ENCODE assay signal across 26 cellular contexts in genomic region chr5:57621624-57622023, GRCh38.
"Had no signal": no experiment of that assay in that cellular context is flagged by ENCODE, and none has a peak within 500 bp of the region (broad histone marks: within the 10 kb centered on the region; RNA-seq: fewer than 3 reads in every experiment).

No MANE protein-coding gene starts in this region.

- H3K4me3 ChIP-seq: colonic mucosa, coronary artery, dorsolateral prefrontal cortex, esophagus muscularis mucosa, esophagus squamous epithelium, gastroesophageal sphincter, heart left ventricle, heart right ventricle had no signal

- H3K27me3 Mint-ChIP-seq: dendritic cell treated with granulocyte-macrophage colony-stimulating factor and Interleukin-4, amounts not matched to agents 40 ng/mL and 50 ng/mL, for 4 days; effector memory CD8-positive, alpha-beta T cell had no signal

- H3K4me1 Mint-ChIP-seq: endodermal cell had no signal

- H3K4me1 ChIP-seq: colonic mucosa, esophagus muscularis mucosa, esophagus squamous epithelium, foreskin keratinocyte, gastroesophageal sphincter, heart left ventricle had no signal

- H3K36me3 ChIP-seq: colonic mucosa, esophagus muscularis mucosa, esophagus squamous epithelium, gastroesophageal sphincter, heart left ventricle, heart right ventricle had no signal

- H3K4me3 Mint-ChIP-seq: dendritic cell treated with granulocyte-macrophage colony-stimulating factor and Interleukin-4, amounts not matched to agents 40 ng/mL and 50 ng/mL, for 4 days; effector memory CD8-positive, alpha-beta T cell; endodermal cell had no signal

- H3K9me3 ChIP-seq: colonic mucosa, esophagus muscularis mucosa, esophagus squamous epithelium, gastroesophageal sphincter had no signal

- H3K27ac Mint-ChIP-seq: dendritic cell treated with granulocyte-macrophage colony-stimulating factor and Interleukin-4, amounts not matched to agents 40 ng/mL and 50 ng/mL, for 4 days; effector memory CD8-positive, alpha-beta T cell; endodermal cell had no signal

- H3K27ac ChIP-seq: colonic mucosa, coronary artery, dorsolateral prefrontal cortex, epithelial cell of prostate, esophagus muscularis mucosa, esophagus squamous epithelium, foreskin keratinocyte, gastroesophageal sphincter, heart left ventricle, heart right ventricle had no signal

- H3K27me3 ChIP-seq: colonic mucosa, dorsolateral prefrontal cortex, esophagus muscularis mucosa, esophagus squamous epithelium, foreskin keratinocyte, gastroesophageal sphincter, heart left ventricle, heart right ventricle had no signal

- ATAC-seq: effector memory CD8-positive, alpha-beta T cell; foreskin keratinocyte; gastroesophageal sphincter; heart left ventricle; heart right ventricle had no signal

- DNase-seq: colonic mucosa; cortex of kidney; dermis blood vessel endothelial cell; dorsolateral prefrontal cortex; effector CD4-positive, alpha-beta T cell; effector CD8-positive, alpha-beta T cell; effector memory CD4-positive, alpha-beta T cell; effector memory CD8-positive, alpha-beta T cell; endodermal cell; erythroblast; esophagus squamous epithelium; foreskin fibroblast; foreskin keratinocyte; foreskin melanocyte; glutamatergic neuron; head of caudate nucleus; heart left ventricle; heart right ventricle had no signal

- H3K9me3 Mint-ChIP-seq: effector memory CD8-positive, alpha-beta T cell; endodermal cell had no signal

- FAIRE-seq: colon, endometrium, frontal cortex had no signal
